ENCODE assay signal across 14 cellular contexts in the genomic region with DNA sequence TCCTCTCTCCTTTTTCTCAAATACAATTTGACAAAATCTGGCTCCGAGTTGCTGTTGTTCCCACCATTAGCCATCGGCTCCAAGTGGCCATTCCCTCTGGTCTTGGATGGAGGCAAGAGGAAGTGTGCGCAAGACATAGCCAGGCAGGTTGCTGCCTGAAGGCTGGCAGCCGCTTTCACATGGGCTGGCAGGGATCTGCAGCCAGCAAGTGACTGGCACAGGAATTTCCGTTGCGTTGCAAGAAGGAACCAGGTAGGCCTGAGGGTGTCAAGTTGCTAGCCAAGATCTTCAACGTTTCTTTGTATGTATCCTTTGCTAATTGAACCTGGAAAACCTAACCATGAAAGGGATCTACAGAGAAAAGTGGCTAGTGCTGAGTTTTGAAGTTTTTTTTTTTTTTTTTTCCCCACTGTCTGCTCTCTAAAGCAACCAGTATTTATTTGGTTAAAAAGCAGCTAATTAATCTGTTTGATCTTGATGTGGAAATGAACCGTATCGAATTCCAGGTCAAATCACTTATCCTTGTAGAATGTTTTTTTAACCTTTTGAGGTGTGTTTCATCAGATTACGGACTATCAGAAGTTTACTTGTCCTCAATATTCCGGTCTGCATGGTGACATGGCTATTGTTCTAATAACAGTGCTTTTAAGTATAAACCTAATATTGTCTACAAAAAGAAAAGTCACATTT.
DNase-seq lines count a peak whose midpoint lies in the region; ATAC-seq, FAIRE-seq and TF ChIP-seq lines count a peak whose summit lies in the region.
"Had no signal": no experiment of that assay in that cellular context is flagged by ENCODE, and none has a peak within 500 bp of the region (broad histone marks: within the 10 kb centered on the region; RNA-seq: fewer than 3 reads in every experiment).

No MANE protein-coding gene starts in this region.

- H3K4me1 ChIP-seq in A549 (peaks cover 99% of the 10 kb centered on the region), BE2C (peaks cover 25% of the 10 kb centered on the region)

- ATAC-seq in A549 (no peak; a peak in 1 of 6 replicates), GM19455 (IDR thresholded peaks at IDR 0.05; ENCODE audit: unreplicated experiment) (no peak)
- ATAC-seq: effector memory CD8-positive, alpha-beta T cell; SK-N-SH treated with all-trans-retinoic acid at 6 μM for 48 hours had no signal

- peak overlapping the region; percentile 91 for H3K27ac ChIP-seq in A549

- TF ChIP-seq CTCF in A549 (IDR thresholded peaks at IDR 0.05) (no peak), BE2C (IDR thresholded peaks at IDR 0.05; ENCODE audit: low read depth, low read length) (no peak)

- H3K27me3 ChIP-seq in BE2C = no peaks in the 10 kb centered on the region

- DNase-seq in A549 (ENCODE audit: low read depth in 1 of 2, low spot score in 1 of 2) = peak in 1 of 2 experiments; percentile 42
- peak; percentile 86 for DNase-seq in M059J (ENCODE audit: low read depth)
- DNase-seq in cerebellar cortex (ENCODE audit: low spot score) = peak; percentile 57
- DNase-seq in mucosa of gallbladder (ENCODE audit: low spot score) = peak; percentile 50
- no peak for DNase-seq in AG08396 (ENCODE audit: low spot score)
- no peak for DNase-seq in BE2C
- DNase-seq in GM12892 (ENCODE audit: insufficient read length) = no peak
- DNase-seq: CD4-positive, CD25-positive, alpha-beta regulatory T cell; effector memory CD8-positive, alpha-beta T cell; Kasumi-1 had no signal

- TF ChIP-seq EP300 in A549 (IDR thresholded peaks at IDR 0.05) = no peak

- peak overlapping the region; percentile 51 for H3K4me2 ChIP-seq in A549

- TF ChIP-seq POLR2A in A549 (IDR thresholded peaks at IDR 0.05; ENCODE audit: low read length) = no peak
- no peak for TF ChIP-seq POLR2A in GM12892 (IDR thresholded peaks at IDR 0.05; ENCODE audit: low read depth, low read length)

- CTCF ChIA-PET in A549 (lab: Yijun Ruan, JAX) = interaction anchor here (0.7 to 1.0 kb wide), 2 partner anchors 19 to 287 kb away, joined by 4 to 7 read pairs; no protein-coding TSS in a partner anchor

- 44% methylated on average over 11 of the region's 11 CpGs for WGBS in A549 (ENCODE audit: missing lambda C conversion rate)

- no peak for TF ChIP-seq RAD21 in A549 (conservative IDR thresholded peaks at IDR 0.05 in 1 of 2, IDR thresholded peaks at IDR 0.05 in 1 of 2)

- FAIRE-seq in A549 (lab: Jason Lieb, UNC) (no peak), GM12892 (lab: Jason Lieb, UNC) (no peak)
- FAIRE-seq: GM18507, urothelium cell line had no signal

- POLR2A ChIA-PET in A549 (lab: Yijun Ruan, JAX) = interaction anchor here (1.3 kb wide), 1 partner anchor 12 kb away, joined by 3 read pairs; no protein-coding TSS in a partner anchor

- H3K9me3 ChIP-seq in A549 = no peaks in the 10 kb centered on the region
- no peaks in the 10 kb centered on the region for H3K9me3 ChIP-seq in BE2C

- no peak overlapping the region for H3K4me3 ChIP-seq in A549
- H3K4me3 ChIP-seq in BE2C (ENCODE audit: low read depth, low read length) = no peak overlapping the region

- H3K36me3 ChIP-seq in BE2C = no peaks in the 10 kb centered on the region

TF ChIP-seq in A549, 52 proteins besides CTCF, POLR2A, EP300 and RAD21:
- TF ChIP-seq PBX3 (IDR thresholded peaks at IDR 0.05) (no peak), JUN (IDR thresholded peaks at IDR 0.05) (0 out of 5 replicates have a peak, but pooled peaks of 1 of the 2 experiments have one; percentile 10), CBX8 (IDR thresholded peaks at IDR 0.05) (no peak), PHF8 (IDR thresholded peaks at IDR 0.05; ENCODE audit: borderline replicate concordance, low read depth) (no peak)

Comparison
In these comparisons a context has a peak if more than half of its experiments do, and no peak if none do; other contexts are left out.
1. DNase-seq: peak in M059J (single experiment), cerebellar cortex (single experiment) and mucosa of gallbladder (single experiment); none in AG08396 (single experiment), BE2C (single experiment) and GM12892 (single experiment).